In genomic region chr2:200104015-200104414, GRCh38 we compare ENCODE assay signal across 20 cellular contexts.
DNase-seq lines count a peak whose midpoint lies in the region; ATAC-seq, FAIRE-seq and TF ChIP-seq lines count a peak whose summit lies in the region.
"Had no signal": no experiment of that assay in that cellular context is flagged by ENCODE, and none has a peak within 500 bp of the region (broad histone marks: within the 10 kb centered on the region; RNA-seq: fewer than 3 reads in every experiment).

No MANE protein-coding gene starts in this region.

- H3K9me3 Mint-ChIP-seq in activated CD4-positive, alpha-beta T cell treated with anti-CD3 and anti-CD28 coated beads for 36 hours (ENCODE audit: low read depth): no peaks in the 10 kb centered on the region
- H3K9me3 Mint-ChIP-seq: natural killer cell treated with Interleukin-12 subunit alpha and Interleukin-12 subunit beta and Interleukin-15 and Interleukin-18, amount 100 ng/mL, for 72 hours; stimulated activated memory B cell treated with anti-CD40 and anti-IgM and Interleukin-4, amounts not matched to agents 10 μg/mL and 1 μg/mL and 100 μg/mL, for 72 hours had no signal

- in situ Hi-C loops in GM23248 (cut with MboI): no loop called here

- no peak for FAIRE-seq in bronchial epithelial cell (lab: Jason Lieb, UNC)

- H3K79me2 ChIP-seq in GM23248 (ENCODE audit: insufficient read depth) (no peaks in the 10 kb centered on the region), PC-9 (ENCODE audit: low read depth) (no peaks in the 10 kb centered on the region)

- no peak for ATAC-seq in GM18517 (IDR thresholded peaks at IDR 0.05; ENCODE audit: unreplicated experiment)
- ATAC-seq in activated CD4-positive, alpha-beta T cell treated with anti-CD3 and anti-CD28 coated beads for 36 hours: no peak
- ATAC-seq: gastrocnemius medialis; natural killer cell treated with Interleukin-12 subunit alpha and Interleukin-12 subunit beta and Interleukin-15 and Interleukin-18, amount 100 ng/mL, for 72 hours; stimulated activated memory B cell treated with anti-CD40 and anti-IgM and Interleukin-4, amounts not matched to agents 10 μg/mL and 1 μg/mL and 100 μg/mL, for 72 hours had no signal

- POLR2A ChIA-PET in PC-9 (lab: Charles Lee; ENCODE audit: unreplicated experiment): no interaction called here
- POLR2A ChIA-PET in activated CD4-positive, alpha-beta T cell treated with anti-CD3 and anti-CD28 coated beads for 36 hours (lab: Charles Lee): no interaction called here

- H3K4me1 ChIP-seq in GM23248 (ENCODE audit: insufficient read depth): no peaks in the 10 kb centered on the region
- peaks cover 8% of the 10 kb centered on the region; the same call in 1 of the 2 replicates for H3K4me1 ChIP-seq in PC-9 (replicated peaks; ENCODE audit: insufficient read depth)
- H3K4me1 ChIP-seq: BLaER1 treated with 17β-estradiol and CSF1 and Interleukin-3, amounts not matched to agents 10 nM and 100 nM; gastrocnemius medialis; spleen; tibial artery had no signal

- H3K27me3 Mint-ChIP-seq in activated CD4-positive, alpha-beta T cell treated with anti-CD3 and anti-CD28 coated beads for 36 hours: peaks cover 8% of the 10 kb centered on the region

- H3K9me2 ChIP-seq in GM23248 (ENCODE audit: insufficient read depth) (no peaks in the 10 kb centered on the region), PC-9 (ENCODE audit: insufficient read depth) (no peaks in the 10 kb centered on the region)

- H3K4me1 Mint-ChIP-seq in activated CD4-positive, alpha-beta T cell treated with anti-CD3 and anti-CD28 coated beads for 36 hours: no peaks in the 10 kb centered on the region
- H3K4me1 Mint-ChIP-seq: stimulated activated memory B cell treated with anti-CD40 and anti-IgM and Interleukin-4, amounts not matched to agents 10 μg/mL and 1 μg/mL and 100 μg/mL, for 72 hours had no signal

- H3K27ac Mint-ChIP-seq in activated CD4-positive, alpha-beta T cell treated with anti-CD3 and anti-CD28 coated beads for 36 hours: no peak overlapping the region
- H3K27ac Mint-ChIP-seq: natural killer cell treated with Interleukin-12 subunit alpha and Interleukin-12 subunit beta and Interleukin-15 and Interleukin-18, amount 100 ng/mL, for 72 hours; stimulated activated memory B cell treated with anti-CD40 and anti-IgM and Interleukin-4, amounts not matched to agents 10 μg/mL and 1 μg/mL and 100 μg/mL, for 72 hours had no signal

- H3K4me3 Mint-ChIP-seq in activated CD4-positive, alpha-beta T cell treated with anti-CD3 and anti-CD28 coated beads for 36 hours: no peak overlapping the region
- H3K4me3 Mint-ChIP-seq: natural killer cell treated with Interleukin-12 subunit alpha and Interleukin-12 subunit beta and Interleukin-15 and Interleukin-18, amount 100 ng/mL, for 72 hours; stimulated activated memory B cell treated with anti-CD40 and anti-IgM and Interleukin-4, amounts not matched to agents 10 μg/mL and 1 μg/mL and 100 μg/mL, for 72 hours had no signal

- H3F3A ChIP-seq in GM23248 (ENCODE audit: insufficient read depth) (no peaks in the 10 kb centered on the region), PC-9 (ENCODE audit: insufficient read depth, low read depth) (0 out of 2 replicates have a peak, but pooled peaks cover 5% of the 10 kb centered on the region)

- peak; percentile 37 for DNase-seq in GM23248
- peak; percentile 9 to 45 for DNase-seq in PC-9
- DNase-seq in bronchial epithelial cell (ENCODE audit: low read depth): peak; percentile 31
- peak; percentile 70 for DNase-seq in myocyte (ENCODE audit: low read depth)
- DNase-seq in cerebellar nuclear complex (lab: John Stamatoyannopoulos, UW): no peak
- no peak for DNase-seq in activated CD4-positive, alpha-beta T cell treated with anti-CD3 and anti-CD28 coated beads for 36 hours
- DNase-seq in AG20443 (ENCODE audit: low spot score): no peak
- DNase-seq: activated naive CD4-positive, alpha-beta T cell treated with anti-CD3 and anti-CD28 coated beads, Interleukin-2, amount 50 U/mL, for 16 hours; effector memory CD4-positive, alpha-beta T cell; gastrocnemius medialis; NCI-H187 treated with DMSO at 0.1 percent for 48 hours; posterior cingulate gyrus; spleen; tibial artery had no signal

- H3K4me3 ChIP-seq in GM23248 (no peak overlapping the region), PC-9 (no peak overlapping the region), bronchial epithelial cell (ENCODE audit: low read depth, low read length) (no peak overlapping the region)
- H3K4me3 ChIP-seq: BLaER1 treated with 17β-estradiol and CSF1 and Interleukin-3, amounts not matched to agents 10 nM and 100 nM; gastrocnemius medialis; lung; SK-N-MC; spleen; tibial artery had no signal

- TF ChIP-seq CTCF in PC-9 (conservative IDR thresholded peaks at IDR 0.05) (no peak), bronchial epithelial cell (IDR thresholded peaks at IDR 0.05; ENCODE audit: insufficient read depth, low read length, severe bottlenecking) (no peak)

- no peak overlapping the region for H2AFZ ChIP-seq in GM23248
- H2AFZ ChIP-seq in PC-9: no peak overlapping the region

- H3K4me2 ChIP-seq in GM23248 (ENCODE audit: unreplicated experiment) (no peak overlapping the region), PC-9 (no peak overlapping the region)
- H3K4me2 ChIP-seq: BLaER1 treated with 17β-estradiol and CSF1 and Interleukin-3, amounts not matched to agents 10 nM and 100 nM had no signal

- intact Hi-C loops in PC-9 (cut with micrococcal nuclease; ENCODE audit: unreplicated experiment): no loop called here
- intact Hi-C loops in activated CD4-positive, alpha-beta T cell treated with anti-CD3 and anti-CD28 coated beads for 36 hours (cut with DNase I, micrococcal nuclease): no loop called here

- no peaks in the 10 kb centered on the region for H3K9me3 ChIP-seq in GM23248 (ENCODE audit: low read depth)
- no peaks in the 10 kb centered on the region for H3K9me3 ChIP-seq in PC-9 (ENCODE audit: insufficient read depth, low read depth)
- H3K9me3 ChIP-seq: BLaER1 treated with 17β-estradiol and CSF1 and Interleukin-3, amounts not matched to agents 10 nM and 100 nM; gastrocnemius medialis; spleen; tibial artery had no signal

- H3K27ac ChIP-seq in GM23248 (no peak overlapping the region), PC-9 (no peak overlapping the region)
- H3K27ac ChIP-seq: BLaER1 treated with 17β-estradiol and CSF1 and Interleukin-3, amounts not matched to agents 10 nM and 100 nM; gastrocnemius medialis; SK-N-MC; spleen; tibial artery had no signal

- H3K36me3 ChIP-seq in GM23248 (ENCODE audit: low read depth) (no peaks in the 10 kb centered on the region), PC-9 (ENCODE audit: low read depth) (no peaks in the 10 kb centered on the region), bronchial epithelial cell (ENCODE audit: control insufficient read depth, insufficient read depth, low read length) (no peaks in the 10 kb centered on the region)
- H3K36me3 ChIP-seq: BLaER1 treated with 17β-estradiol and CSF1 and Interleukin-3, amounts not matched to agents 10 nM and 100 nM; gastrocnemius medialis; spleen; tibial artery had no signal

- WGBS in GM23248 (ENCODE audit: low coverage in 1 of 2, low lambda C conversion rate in 2 of 2, missing lambda C conversion rate in 2 of 2), 2 experiments: 94 to 96% methylated on average over 1 of the region's 1 CpG

- H3K36me3 Mint-ChIP-seq in activated CD4-positive, alpha-beta T cell treated with anti-CD3 and anti-CD28 coated beads for 36 hours (ENCODE audit: low read depth): no peaks in the 10 kb centered on the region
- H3K36me3 Mint-ChIP-seq: natural killer cell treated with Interleukin-12 subunit alpha and Interleukin-12 subunit beta and Interleukin-15 and Interleukin-18, amount 100 ng/mL, for 72 hours; stimulated activated memory B cell treated with anti-CD40 and anti-IgM and Interleukin-4, amounts not matched to agents 10 μg/mL and 1 μg/mL and 100 μg/mL, for 72 hours had no signal

- CTCF ChIA-PET in PC-9 (lab: Charles Lee): no interaction called here
- CTCF ChIA-PET in activated CD4-positive, alpha-beta T cell treated with anti-CD3 and anti-CD28 coated beads for 36 hours (lab: Charles Lee): no interaction called here

- no peak overlapping the region for H3K9ac ChIP-seq in GM23248
- H3K9ac ChIP-seq: BLaER1 treated with 17β-estradiol and CSF1 and Interleukin-3, amounts not matched to agents 10 nM and 100 nM had no signal

- H4K20me1 ChIP-seq in GM23248 (ENCODE audit: insufficient read depth): no peaks in the 10 kb centered on the region
- no peaks in the 10 kb centered on the region for H4K20me1 ChIP-seq in PC-9 (ENCODE audit: insufficient read depth)
- H4K20me1 ChIP-seq: BLaER1 treated with 17β-estradiol and CSF1 and Interleukin-3, amounts not matched to agents 10 nM and 100 nM had no signal

- no TSS peak for BruUV-seq in PC-9 (replicated peaks; lab: Mats Ljungman, UMichigan)

- H3K27me3 ChIP-seq in GM23248 (replicated peaks; ENCODE audit: insufficient read depth) (0 out of 2 replicates have a peak, but pooled peaks cover 6% of the 10 kb centered on the region), PC-9 (ENCODE audit: insufficient read depth, low read depth) (no peaks in the 10 kb centered on the region), bronchial epithelial cell (ENCODE audit: control insufficient read depth, insufficient read depth, low read length) (no peaks in the 10 kb centered on the region)
- H3K27me3 ChIP-seq: BLaER1 treated with 17β-estradiol and CSF1 and Interleukin-3, amounts not matched to agents 10 nM and 100 nM; gastrocnemius medialis; spleen; tibial artery had no signal

Comparison
In these comparisons a context has a peak if more than half of its experiments do, and no peak if none do; other contexts are left out.
1. DNase-seq: peak in GM23248 (single experiment), PC-9 (2 of 2), bronchial epithelial cell (single experiment) and myocyte (single experiment); none in cerebellar nuclear complex (0 of 2), activated CD4-positive, alpha-beta T cell treated with anti-CD3 and anti-CD28 coated beads for 36 hours (single experiment) and AG20443 (single experiment).